In genomic region chr11:120527111-120527748, GRCh38 we compare ENCODE assay signal across 1 cellular context.
TF ChIP-seq lines count a peak whose summit lies in the region.

No MANE protein-coding gene starts in this region.

TF ChIP-seq in WTC11, 78 proteins besides CTCF, POLR2A, EP300 and RAD21 (continued from another document):
- TF ChIP-seq ERG (CRISPR knock-in tag; IDR thresholded peaks at IDR 0.05): no peak
- 0 out of 2 replicates have a peak, but pooled peaks have one; percentile 36 for TF ChIP-seq EMX1 (CRISPR knock-in tag; IDR thresholded peaks at IDR 0.05)
- no peak for TF ChIP-seq PREB (CRISPR knock-in tag; IDR thresholded peaks at IDR 0.05; ENCODE audit: borderline replicate concordance)
- no peak; the same call in 1 of the 2 replicates for TF ChIP-seq ATF1 (CRISPR knock-in tag; IDR thresholded peaks at IDR 0.05)
- TF ChIP-seq FOXJ3 (CRISPR knock-in tag; IDR thresholded peaks at IDR 0.05; ENCODE audit: borderline replicate concordance): no peak
- TF ChIP-seq ZNF512 (CRISPR knock-in tag; IDR thresholded peaks at IDR 0.05; ENCODE audit: borderline replicate concordance): no peak
- peak; percentile 69; the same call in 1 of the 2 replicates for TF ChIP-seq HMGXB4 (CRISPR knock-in tag; IDR thresholded peaks at IDR 0.05)
- TF ChIP-seq ZBTB21 (CRISPR knock-in tag; IDR thresholded peaks at IDR 0.05; ENCODE audit: borderline replicate concordance): no peak; the same call in 1 of the 2 replicates
- TF ChIP-seq ZNF232 (CRISPR knock-in tag; IDR thresholded peaks at IDR 0.05): no peak
- TF ChIP-seq STAT6 (CRISPR knock-in tag; conservative IDR thresholded peaks at IDR 0.05; ENCODE audit: low read depth): no peak
- TF ChIP-seq RELA (CRISPR knock-in tag; IDR thresholded peaks at IDR 0.05; ENCODE audit: borderline replicate concordance): no peak
- TF ChIP-seq MLX (CRISPR knock-in tag; IDR thresholded peaks at IDR 0.05): no peak
- TF ChIP-seq ZNF532 (CRISPR knock-in tag; IDR thresholded peaks at IDR 0.05; ENCODE audit: borderline replicate concordance): no peak
- no peak for TF ChIP-seq PRRX2 (CRISPR knock-in tag; IDR thresholded peaks at IDR 0.05)
- no peak for TF ChIP-seq NFYB (CRISPR knock-in tag; conservative IDR thresholded peaks at IDR 0.05; ENCODE audit: low read depth)
- TF ChIP-seq USF1 (CRISPR knock-in tag; IDR thresholded peaks at IDR 0.05): no peak
- TF ChIP-seq MXD4 (CRISPR knock-in tag; IDR thresholded peaks at IDR 0.05; ENCODE audit: borderline replicate concordance): 0 out of 2 replicates have a peak, but pooled peaks have one; percentile 17
- TF ChIP-seq CREM (CRISPR knock-in tag; IDR thresholded peaks at IDR 0.05): 0 out of 2 replicates have a peak, but pooled peaks have one; percentile 20
- TF ChIP-seq TEAD4 (CRISPR knock-in tag; IDR thresholded peaks at IDR 0.05): no peak
- no peak for TF ChIP-seq NR3C1 (CRISPR knock-in tag; conservative IDR thresholded peaks at IDR 0.05; ENCODE audit: low read depth)
- no peak for TF ChIP-seq PRDM15 (CRISPR knock-in tag; IDR thresholded peaks at IDR 0.05)
- peak; percentile 26; the same call in 1 of the 2 replicates for TF ChIP-seq MAX (CRISPR knock-in tag; IDR thresholded peaks at IDR 0.05)
- peak; percentile 84; the same call in 1 of the 2 replicates for TF ChIP-seq FOXP4 (CRISPR knock-in tag; IDR thresholded peaks at IDR 0.05)
- no peak for TF ChIP-seq MYBL2 (CRISPR knock-in tag; IDR thresholded peaks at IDR 0.05)
